Comparison of ENCODE assay signal across 10 cellular contexts in genomic region chr17:80377798-80378197, GRCh38.
"Had no signal": no experiment of that assay in that cellular context is flagged by ENCODE, and none has a peak within 500 bp of the region (broad histone marks: within the 10 kb centered on the region; RNA-seq: fewer than 3 reads in every experiment).

No MANE protein-coding gene starts in this region.

- DNase-seq: activated CD4-positive, alpha-beta T cell treated with anti-CD3 and anti-CD28 coated beads, Interleukin-2, amount 10 ng/mL, durations not matched to agents 7 days and 5 days; activated naive CD8-positive, alpha-beta T cell treated with anti-CD3 and anti-CD28 coated beads, Interleukin-2, amount 10 ng/mL, durations not matched to agents 7 days and 5 days; effector CD8-positive, alpha-beta T cell; kidney; left ventricle myocardium inferior; nephron progenitor cell; stimulated activated CD4-positive, alpha-beta T cell treated with anti-CD3 and anti-CD28 coated beads, Interleukin-4, amount 100 ng/mL, for 4 hours had no signal

- H3K9me3 Mint-ChIP-seq: activated CD4-positive, alpha-beta T cell treated with anti-CD3 and anti-CD28 coated beads, Interleukin-2, amount 10 ng/mL, durations not matched to agents 7 days and 5 days; activated naive CD8-positive, alpha-beta T cell treated with anti-CD3 and anti-CD28 coated beads, Interleukin-2, amount 10 ng/mL, durations not matched to agents 7 days and 5 days; memory B cell; nephron progenitor cell; WTC11 had no signal

- H3K27me3 Mint-ChIP-seq: activated CD4-positive, alpha-beta T cell treated with anti-CD3 and anti-CD28 coated beads, Interleukin-2, amount 10 ng/mL, durations not matched to agents 7 days and 5 days; activated naive CD8-positive, alpha-beta T cell treated with anti-CD3 and anti-CD28 coated beads, Interleukin-2, amount 10 ng/mL, durations not matched to agents 7 days and 5 days; memory B cell had no signal

- H3K4me1 Mint-ChIP-seq: memory B cell, nephron progenitor cell had no signal

- H3K27ac Mint-ChIP-seq: activated CD4-positive, alpha-beta T cell treated with anti-CD3 and anti-CD28 coated beads, Interleukin-2, amount 10 ng/mL, durations not matched to agents 7 days and 5 days; activated naive CD8-positive, alpha-beta T cell treated with anti-CD3 and anti-CD28 coated beads, Interleukin-2, amount 10 ng/mL, durations not matched to agents 7 days and 5 days; memory B cell; nephron progenitor cell; WTC11 had no signal

- H3K4me3 Mint-ChIP-seq: activated CD4-positive, alpha-beta T cell treated with anti-CD3 and anti-CD28 coated beads, Interleukin-2, amount 10 ng/mL, durations not matched to agents 7 days and 5 days; activated naive CD8-positive, alpha-beta T cell treated with anti-CD3 and anti-CD28 coated beads, Interleukin-2, amount 10 ng/mL, durations not matched to agents 7 days and 5 days; memory B cell; nephron progenitor cell; WTC11 had no signal

- ATAC-seq: gastroesophageal sphincter, WTC11 had no signal

- FAIRE-seq: kidney had no signal
